ENCODE assay signal across 15 cellular contexts in the genomic region with DNA sequence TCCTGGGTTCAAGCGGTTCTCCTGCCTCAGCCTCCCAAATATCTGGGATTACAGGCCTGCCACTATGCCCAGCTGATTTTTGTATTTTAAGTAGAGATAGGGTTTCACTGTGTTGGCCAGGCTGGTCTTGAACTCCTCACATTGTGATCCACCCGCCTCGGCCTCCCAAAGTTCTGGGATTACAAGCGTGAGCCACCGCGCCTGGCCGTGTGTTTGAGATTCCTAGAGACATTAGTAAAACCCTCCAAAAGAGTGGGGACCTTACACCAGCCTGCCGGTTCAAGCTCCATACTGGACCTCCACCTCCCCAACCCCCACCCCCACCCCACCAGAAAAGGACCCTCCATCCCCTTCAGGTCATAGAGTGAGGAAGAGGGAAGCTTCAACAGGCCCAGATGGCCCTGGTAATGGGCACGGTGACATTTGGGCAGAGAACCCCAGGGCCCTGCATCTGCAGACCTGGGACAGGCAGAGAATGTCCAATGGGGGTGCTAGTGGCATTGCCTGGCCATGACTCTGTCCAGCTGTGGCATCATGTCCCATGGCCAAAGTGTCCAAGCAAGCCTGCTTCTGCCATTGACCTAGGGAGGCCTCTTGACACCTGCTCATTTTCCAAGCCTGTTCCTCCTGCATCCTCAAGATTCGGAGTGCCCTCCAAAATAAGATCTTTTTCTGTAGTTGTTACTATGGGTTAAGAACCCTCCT.
A peak's percentile ranks its signal among the peaks of the same experiment; 100 is the strongest.
DNase-seq lines count a peak whose midpoint lies in the region; ATAC-seq lines count a peak whose summit lies in the region.
"Had no signal": no experiment of that assay in that cellular context is flagged by ENCODE, and none has a peak within 500 bp of the region (broad histone marks: within the 10 kb centered on the region; RNA-seq: fewer than 3 reads in every experiment).

No MANE protein-coding gene starts in this region.

- H3K4me1 Mint-ChIP-seq in central memory CD8-positive, alpha-beta T cell, result peaks cover 35% of the 10 kb centered on the region

- no peaks in the 10 kb centered on the region for H3K27me3 Mint-ChIP-seq in central memory CD8-positive, alpha-beta T cell

- no peak for ATAC-seq in central memory CD8-positive, alpha-beta T cell (replicated peaks; ENCODE audit: extremely low read depth, poor library complexity, severe bottlenecking)
- no peak for ATAC-seq in HG02571 (IDR thresholded peaks at IDR 0.05; ENCODE audit: unreplicated experiment)

- DNase-seq in activated T-cell treated with anti-CD3 and anti-CD28 coated beads, Interleukin-2, amount 50 U/mL, for 1 hour, result peak; percentile 17
- no peak for DNase-seq in activated T-cell treated with anti-CD3 and anti-CD28 coated beads for 4 hours
- DNase-seq in H4 (ENCODE audit: low spot score), result peak; percentile 1
- no peak for DNase-seq in central memory CD8-positive, alpha-beta T cell (ENCODE audit: low spot score in 2 of 2)
- peak; percentile 14 for DNase-seq in posterior vena cava (ENCODE audit: low spot score)
- no peak for DNase-seq in SKM-1 treated with dmso at 0.1 percent for 144 hours (lab: John Stamatoyannopoulos, UW; ENCODE audit: unreplicated experiment)
- no peak for DNase-seq in COLO668 (lab: John Stamatoyannopoulos, UW; ENCODE audit: unreplicated experiment)
- DNase-seq: activated CD4-positive, alpha-beta T cell treated with anti-CD3 and anti-CD28 coated beads, Interleukin-2, amount 50 U/mL, for 4 hours; Caco-2; GDM1; hypothalamus; NCI-H187 treated with DMSO at 0.1 percent for 48 hours; NCI-H345; SIG-M5 had no signal

- intact Hi-C loops in posterior vena cava (cut with DNase I), result loop anchor here (10.0 kb wide), 3 partner anchors 107 to 267 kb away; a partner anchor contains a TSS

- no peak overlapping the region for H3K4me3 Mint-ChIP-seq in central memory CD8-positive, alpha-beta T cell

- no peaks in the 10 kb centered on the region for H3K9me3 Mint-ChIP-seq in central memory CD8-positive, alpha-beta T cell

- H3K27ac Mint-ChIP-seq in central memory CD8-positive, alpha-beta T cell (ENCODE audit: low read depth), result peak overlapping the region; percentile 92

- H3K36me3 Mint-ChIP-seq in central memory CD8-positive, alpha-beta T cell (ENCODE audit: insufficient read depth), result peaks cover 4% of the 10 kb centered on the region

Comparison
In these comparisons a context has a peak if more than half of its experiments do, and no peak if none do; other contexts are left out.
1. DNase-seq: peak in activated T-cell treated with anti-CD3 and anti-CD28 coated beads, Interleukin-2, amount 50 U/mL, for 1 hour (single experiment), H4 (single experiment) and posterior vena cava (single experiment); none in activated T-cell treated with anti-CD3 and anti-CD28 coated beads for 4 hours (single experiment), central memory CD8-positive, alpha-beta T cell (0 of 2), SKM-1 treated with dmso at 0.1 percent for 144 hours (single experiment) and COLO668 (single experiment).